In genomic region chr16:17331071-17331521, GRCh38 we compare ENCODE assay signal across 15 cellular contexts.
DNase-seq lines count a peak whose midpoint lies in the region; ATAC-seq and TF ChIP-seq lines count a peak whose summit lies in the region.
"Had no signal": no experiment of that assay in that cellular context is flagged by ENCODE, and none has a peak within 500 bp of the region (broad histone marks: within the 10 kb centered on the region; RNA-seq: fewer than 3 reads in every experiment).

No MANE protein-coding gene starts in this region.

- TF ChIP-seq CTCF in AG09309 (IDR thresholded peaks at IDR 0.05; ENCODE audit: control insufficient read depth, insufficient read depth, low read depth, low read length, missing control alignments) = no peak

- intact Hi-C loops in Right ventricle myocardium superior (cut with DNase I) (no loop called here), sciatic nerve (cut with DNase I) (no loop called here)

- H3K4me3 ChIP-seq in AG09309 (ENCODE audit: control insufficient read depth, low read depth, low read length) = no peak overlapping the region

- peak; percentile 72 for ATAC-seq in Right ventricle myocardium superior (ENCODE audit: poor library complexity)
- peak; percentile 83 for ATAC-seq in sciatic nerve
- ATAC-seq in GM18520 (IDR thresholded peaks at IDR 0.05; ENCODE audit: unreplicated experiment) = no peak
- ATAC-seq: stimulated activated memory B cell treated with anti-CD40 and anti-IgM and Interleukin-4, amounts not matched to agents 10 μg/mL and 1 μg/mL and 100 μg/mL, for 72 hours had no signal

- DNase-seq in AG09309 (ENCODE audit: low read depth) (peak; percentile 35), RPMI7951 (ENCODE audit: low read depth) (peak; percentile 13), Right ventricle myocardium superior (peak; percentile 77), sciatic nerve (ENCODE audit: low spot score) (no peak), pons (ENCODE audit: low spot score) (no peak), cerebellar cortex (ENCODE audit: low spot score) (no peak), ecto neural progenitor cell (ENCODE audit: low spot score) (no peak)
- DNase-seq: activated CD4-positive, alpha-beta T cell treated with anti-CD3 and anti-CD28 coated beads, Interleukin-2, amount 50 U/mL, for 1 hour; activated T-cell treated with anti-CD3 and anti-CD28 coated beads, Interleukin-2, amount 50 U/mL, for 1 hour; foreskin melanocyte; HFFc6; NCI-H1417 treated with DMSO at 0.1 percent for 48 hours; stimulated activated CD4-positive, alpha-beta T cell treated with anti-CD3 and anti-CD28 coated beads, Interleukin-12 subunit alpha, Interleukin-12 subunit beta, amount 100 ng/mL, for 4 hours had no signal

Comparison
In these comparisons a context has a peak if more than half of its experiments do, and no peak if none do; other contexts are left out.
1. DNase-seq: peak in AG09309 (single experiment), RPMI7951 (single experiment) and Right ventricle myocardium superior (single experiment); none in sciatic nerve (single experiment), pons (single experiment), cerebellar cortex (single experiment) and ecto neural progenitor cell (single experiment).